2 cellular contexts compared by ENCODE assay signal in the genomic region with DNA sequence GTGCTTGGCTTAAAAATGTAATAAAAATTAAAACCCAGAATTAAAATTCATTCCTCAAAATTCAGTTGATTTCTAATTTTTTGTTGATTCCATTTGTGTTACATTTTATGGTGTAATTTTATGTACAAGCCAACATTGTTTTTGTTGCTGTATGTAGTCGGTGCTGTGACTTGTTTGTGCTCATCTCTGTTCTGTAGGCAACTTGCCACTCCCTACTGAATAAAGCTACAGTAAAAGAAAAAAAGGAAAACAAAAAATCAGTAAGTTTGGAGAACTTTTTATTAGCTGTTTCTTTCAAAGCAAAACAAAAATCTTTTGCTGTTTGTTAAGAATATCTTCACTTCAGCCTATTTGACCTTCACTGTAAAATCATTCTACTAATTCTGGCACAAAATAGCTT.
TF ChIP-seq lines count a peak whose summit lies in the region.

No MANE protein-coding gene starts in this region.

TF ChIP-seq in HEK293, 187 proteins besides CTCF, POLR2A, EP300 and RAD21:
- TF ChIP-seq, protein P1, sequence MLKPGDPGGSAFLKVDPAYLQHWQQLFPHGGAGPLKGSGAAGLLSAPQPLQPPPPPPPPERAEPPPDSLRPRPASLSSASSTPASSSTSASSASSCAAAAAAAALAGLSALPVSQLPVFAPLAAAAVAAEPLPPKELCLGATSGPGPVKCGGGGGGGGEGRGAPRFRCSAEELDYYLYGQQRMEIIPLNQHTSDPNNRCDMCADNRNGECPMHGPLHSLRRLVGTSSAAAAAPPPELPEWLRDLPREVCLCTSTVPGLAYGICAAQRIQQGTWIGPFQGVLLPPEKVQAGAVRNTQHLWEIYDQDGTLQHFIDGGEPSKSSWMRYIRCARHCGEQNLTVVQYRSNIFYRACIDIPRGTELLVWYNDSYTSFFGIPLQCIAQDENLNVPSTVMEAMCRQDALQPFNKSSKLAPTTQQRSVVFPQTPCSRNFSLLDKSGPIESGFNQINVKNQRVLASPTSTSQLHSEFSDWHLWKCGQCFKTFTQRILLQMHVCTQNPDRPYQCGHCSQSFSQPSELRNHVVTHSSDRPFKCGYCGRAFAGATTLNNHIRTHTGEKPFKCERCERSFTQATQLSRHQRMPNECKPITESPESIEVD (tag by site-specific recombination; IDR thresholded peaks at IDR 0.05): 0 out of 2 replicates have a peak, but pooled peaks have one; percentile 1
- TF ChIP-seq ZNF146 (tag by site-specific recombination; IDR thresholded peaks at IDR 0.05) (no peak), SCRT1 (tag by site-specific recombination; IDR thresholded peaks at IDR 0.05; ENCODE audit: borderline replicate concordance) (no peak), EGR2 (tag by site-specific recombination; IDR thresholded peaks at IDR 0.05; ENCODE audit: low read depth) (no peak)

TF ChIP-seq in GM12878, 131 proteins besides CTCF, POLR2A, EP300 and RAD21:
- TF ChIP-seq WRNIP1 (IDR thresholded peaks at IDR 0.05; ENCODE audit: borderline replicate concordance, low read depth, low read length) (no peak), LARP7 (IDR thresholded peaks at IDR 0.05) (no peak), NRF1 (conservative IDR thresholded peaks at IDR 0.05; ENCODE audit: low read depth, low read length) (no peak), RELA (IDR thresholded peaks at IDR 0.05; ENCODE audit: borderline replicate concordance, partially characterized antibody) (no peak), ZNF24 (IDR thresholded peaks at IDR 0.05) (no peak), SP1 (IDR thresholded peaks at IDR 0.05; ENCODE audit: low read depth, low read length) (no peak), CHD4 (IDR thresholded peaks at IDR 0.05) (no peak), MYB (IDR thresholded peaks at IDR 0.05; ENCODE audit: borderline replicate concordance, low read depth, low read length) (no peak), NFXL1 (IDR thresholded peaks at IDR 0.05; ENCODE audit: borderline replicate concordance) (no peak)
- TF ChIP-seq, protein P2, sequence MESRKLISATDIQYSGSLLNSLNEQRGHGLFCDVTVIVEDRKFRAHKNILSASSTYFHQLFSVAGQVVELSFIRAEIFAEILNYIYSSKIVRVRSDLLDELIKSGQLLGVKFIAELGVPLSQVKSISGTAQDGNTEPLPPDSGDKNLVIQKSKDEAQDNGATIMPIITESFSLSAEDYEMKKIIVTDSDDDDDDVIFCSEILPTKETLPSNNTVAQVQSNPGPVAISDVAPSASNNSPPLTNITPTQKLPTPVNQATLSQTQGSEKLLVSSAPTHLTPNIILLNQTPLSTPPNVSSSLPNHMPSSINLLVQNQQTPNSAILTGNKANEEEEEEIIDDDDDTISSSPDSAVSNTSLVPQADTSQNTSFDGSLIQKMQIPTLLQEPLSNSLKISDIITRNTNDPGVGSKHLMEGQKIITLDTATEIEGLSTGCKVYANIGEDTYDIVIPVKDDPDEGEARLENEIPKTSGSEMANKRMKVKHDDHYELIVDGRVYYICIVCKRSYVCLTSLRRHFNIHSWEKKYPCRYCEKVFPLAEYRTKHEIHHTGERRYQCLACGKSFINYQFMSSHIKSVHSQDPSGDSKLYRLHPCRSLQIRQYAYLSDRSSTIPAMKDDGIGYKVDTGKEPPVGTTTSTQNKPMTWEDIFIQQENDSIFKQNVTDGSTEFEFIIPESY (IDR thresholded peaks at IDR 0.05): no peak
- TF ChIP-seq, protein P3, sequence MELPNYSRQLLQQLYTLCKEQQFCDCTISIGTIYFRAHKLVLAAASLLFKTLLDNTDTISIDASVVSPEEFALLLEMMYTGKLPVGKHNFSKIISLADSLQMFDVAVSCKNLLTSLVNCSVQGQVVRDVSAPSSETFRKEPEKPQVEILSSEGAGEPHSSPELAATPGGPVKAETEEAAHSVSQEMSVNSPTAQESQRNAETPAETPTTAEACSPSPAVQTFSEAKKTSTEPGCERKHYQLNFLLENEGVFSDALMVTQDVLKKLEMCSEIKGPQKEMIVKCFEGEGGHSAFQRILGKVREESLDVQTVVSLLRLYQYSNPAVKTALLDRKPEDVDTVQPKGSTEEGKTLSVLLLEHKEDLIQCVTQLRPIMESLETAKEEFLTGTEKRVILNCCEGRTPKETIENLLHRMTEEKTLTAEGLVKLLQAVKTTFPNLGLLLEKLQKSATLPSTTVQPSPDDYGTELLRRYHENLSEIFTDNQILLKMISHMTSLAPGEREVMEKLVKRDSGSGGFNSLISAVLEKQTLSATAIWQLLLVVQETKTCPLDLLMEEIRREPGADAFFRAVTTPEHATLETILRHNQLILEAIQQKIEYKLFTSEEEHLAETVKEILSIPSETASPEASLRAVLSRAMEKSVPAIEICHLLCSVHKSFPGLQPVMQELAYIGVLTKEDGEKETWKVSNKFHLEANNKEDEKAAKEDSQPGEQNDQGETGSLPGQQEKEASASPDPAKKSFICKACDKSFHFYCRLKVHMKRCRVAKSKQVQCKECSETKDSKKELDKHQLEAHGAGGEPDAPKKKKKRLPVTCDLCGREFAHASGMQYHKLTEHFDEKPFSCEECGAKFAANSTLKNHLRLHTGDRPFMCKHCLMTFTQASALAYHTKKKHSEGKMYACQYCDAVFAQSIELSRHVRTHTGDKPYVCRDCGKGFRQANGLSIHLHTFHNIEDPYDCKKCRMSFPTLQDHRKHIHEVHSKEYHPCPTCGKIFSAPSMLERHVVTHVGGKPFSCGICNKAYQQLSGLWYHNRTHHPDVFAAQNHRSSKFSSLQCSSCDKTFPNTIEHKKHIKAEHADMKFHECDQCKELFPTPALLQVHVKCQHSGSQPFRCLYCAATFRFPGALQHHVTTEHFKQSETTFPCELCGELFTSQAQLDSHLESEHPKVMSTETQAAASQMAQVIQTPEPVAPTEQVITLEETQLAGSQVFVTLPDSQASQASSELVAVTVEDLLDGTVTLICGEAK (IDR thresholded peaks at IDR 0.05; ENCODE audit: borderline replicate concordance): no peak
- TF ChIP-seq, protein P4, sequence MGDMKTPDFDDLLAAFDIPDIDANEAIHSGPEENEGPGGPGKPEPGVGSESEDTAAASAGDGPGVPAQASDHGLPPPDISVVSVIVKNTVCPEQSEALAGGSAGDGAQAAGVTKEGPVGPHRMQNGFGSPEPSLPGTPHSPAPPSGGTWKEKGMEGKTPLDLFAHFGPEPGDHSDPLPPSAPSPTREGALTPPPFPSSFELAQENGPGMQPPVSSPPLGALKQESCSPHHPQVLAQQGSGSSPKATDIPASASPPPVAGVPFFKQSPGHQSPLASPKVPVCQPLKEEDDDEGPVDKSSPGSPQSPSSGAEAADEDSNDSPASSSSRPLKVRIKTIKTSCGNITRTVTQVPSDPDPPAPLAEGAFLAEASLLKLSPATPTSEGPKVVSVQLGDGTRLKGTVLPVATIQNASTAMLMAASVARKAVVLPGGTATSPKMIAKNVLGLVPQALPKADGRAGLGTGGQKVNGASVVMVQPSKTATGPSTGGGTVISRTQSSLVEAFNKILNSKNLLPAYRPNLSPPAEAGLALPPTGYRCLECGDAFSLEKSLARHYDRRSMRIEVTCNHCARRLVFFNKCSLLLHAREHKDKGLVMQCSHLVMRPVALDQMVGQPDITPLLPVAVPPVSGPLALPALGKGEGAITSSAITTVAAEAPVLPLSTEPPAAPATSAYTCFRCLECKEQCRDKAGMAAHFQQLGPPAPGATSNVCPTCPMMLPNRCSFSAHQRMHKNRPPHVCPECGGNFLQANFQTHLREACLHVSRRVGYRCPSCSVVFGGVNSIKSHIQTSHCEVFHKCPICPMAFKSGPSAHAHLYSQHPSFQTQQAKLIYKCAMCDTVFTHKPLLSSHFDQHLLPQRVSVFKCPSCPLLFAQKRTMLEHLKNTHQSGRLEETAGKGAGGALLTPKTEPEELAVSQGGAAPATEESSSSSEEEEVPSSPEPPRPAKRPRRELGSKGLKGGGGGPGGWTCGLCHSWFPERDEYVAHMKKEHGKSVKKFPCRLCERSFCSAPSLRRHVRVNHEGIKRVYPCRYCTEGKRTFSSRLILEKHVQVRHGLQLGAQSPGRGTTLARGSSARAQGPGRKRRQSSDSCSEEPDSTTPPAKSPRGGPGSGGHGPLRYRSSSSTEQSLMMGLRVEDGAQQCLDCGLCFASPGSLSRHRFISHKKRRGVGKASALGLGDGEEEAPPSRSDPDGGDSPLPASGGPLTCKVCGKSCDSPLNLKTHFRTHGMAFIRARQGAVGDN (IDR thresholded peaks at IDR 0.05): no peak
- TF ChIP-seq, protein P5, sequence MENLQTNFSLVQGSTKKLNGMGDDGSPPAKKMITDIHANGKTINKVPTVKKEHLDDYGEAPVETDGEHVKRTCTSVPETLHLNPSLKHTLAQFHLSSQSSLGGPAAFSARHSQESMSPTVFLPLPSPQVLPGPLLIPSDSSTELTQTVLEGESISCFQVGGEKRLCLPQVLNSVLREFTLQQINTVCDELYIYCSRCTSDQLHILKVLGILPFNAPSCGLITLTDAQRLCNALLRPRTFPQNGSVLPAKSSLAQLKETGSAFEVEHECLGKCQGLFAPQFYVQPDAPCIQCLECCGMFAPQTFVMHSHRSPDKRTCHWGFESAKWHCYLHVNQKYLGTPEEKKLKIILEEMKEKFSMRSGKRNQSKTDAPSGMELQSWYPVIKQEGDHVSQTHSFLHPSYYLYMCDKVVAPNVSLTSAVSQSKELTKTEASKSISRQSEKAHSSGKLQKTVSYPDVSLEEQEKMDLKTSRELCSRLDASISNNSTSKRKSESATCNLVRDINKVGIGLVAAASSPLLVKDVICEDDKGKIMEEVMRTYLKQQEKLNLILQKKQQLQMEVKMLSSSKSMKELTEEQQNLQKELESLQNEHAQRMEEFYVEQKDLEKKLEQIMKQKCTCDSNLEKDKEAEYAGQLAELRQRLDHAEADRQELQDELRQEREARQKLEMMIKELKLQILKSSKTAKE (IDR thresholded peaks at IDR 0.05; ENCODE audit: low read depth, poor library complexity, severe bottlenecking): no peak
- TF ChIP-seq, protein P6, sequence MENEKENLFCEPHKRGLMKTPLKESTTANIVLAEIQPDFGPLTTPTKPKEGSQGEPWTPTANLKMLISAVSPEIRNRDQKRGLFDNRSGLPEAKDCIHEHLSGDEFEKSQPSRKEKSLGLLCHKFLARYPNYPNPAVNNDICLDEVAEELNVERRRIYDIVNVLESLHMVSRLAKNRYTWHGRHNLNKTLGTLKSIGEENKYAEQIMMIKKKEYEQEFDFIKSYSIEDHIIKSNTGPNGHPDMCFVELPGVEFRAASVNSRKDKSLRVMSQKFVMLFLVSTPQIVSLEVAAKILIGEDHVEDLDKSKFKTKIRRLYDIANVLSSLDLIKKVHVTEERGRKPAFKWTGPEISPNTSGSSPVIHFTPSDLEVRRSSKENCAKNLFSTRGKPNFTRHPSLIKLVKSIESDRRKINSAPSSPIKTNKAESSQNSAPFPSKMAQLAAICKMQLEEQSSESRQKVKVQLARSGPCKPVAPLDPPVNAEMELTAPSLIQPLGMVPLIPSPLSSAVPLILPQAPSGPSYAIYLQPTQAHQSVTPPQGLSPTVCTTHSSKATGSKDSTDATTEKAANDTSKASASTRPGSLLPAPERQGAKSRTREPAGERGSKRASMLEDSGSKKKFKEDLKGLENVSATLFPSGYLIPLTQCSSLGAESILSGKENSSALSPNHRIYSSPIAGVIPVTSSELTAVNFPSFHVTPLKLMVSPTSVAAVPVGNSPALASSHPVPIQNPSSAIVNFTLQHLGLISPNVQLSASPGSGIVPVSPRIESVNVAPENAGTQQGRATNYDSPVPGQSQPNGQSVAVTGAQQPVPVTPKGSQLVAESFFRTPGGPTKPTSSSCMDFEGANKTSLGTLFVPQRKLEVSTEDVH (IDR thresholded peaks at IDR 0.05; ENCODE audit: low read depth, partially characterized antibody): no peak
- TF ChIP-seq, protein P7, sequence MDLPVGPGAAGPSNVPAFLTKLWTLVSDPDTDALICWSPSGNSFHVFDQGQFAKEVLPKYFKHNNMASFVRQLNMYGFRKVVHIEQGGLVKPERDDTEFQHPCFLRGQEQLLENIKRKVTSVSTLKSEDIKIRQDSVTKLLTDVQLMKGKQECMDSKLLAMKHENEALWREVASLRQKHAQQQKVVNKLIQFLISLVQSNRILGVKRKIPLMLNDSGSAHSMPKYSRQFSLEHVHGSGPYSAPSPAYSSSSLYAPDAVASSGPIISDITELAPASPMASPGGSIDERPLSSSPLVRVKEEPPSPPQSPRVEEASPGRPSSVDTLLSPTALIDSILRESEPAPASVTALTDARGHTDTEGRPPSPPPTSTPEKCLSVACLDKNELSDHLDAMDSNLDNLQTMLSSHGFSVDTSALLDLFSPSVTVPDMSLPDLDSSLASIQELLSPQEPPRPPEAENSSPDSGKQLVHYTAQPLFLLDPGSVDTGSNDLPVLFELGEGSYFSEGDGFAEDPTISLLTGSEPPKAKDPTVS (IDR thresholded peaks at IDR 0.05; ENCODE audit: low read depth, low read length): no peak
